In genomic region chr17:7557825-7558543, GRCh38 we compare ENCODE assay signal across 1 cellular context.
TF ChIP-seq lines count a peak whose summit lies in the region.

No MANE protein-coding gene starts in this region.

TF ChIP-seq in endothelial cell of umbilical vein, 7 proteins besides CTCF, POLR2A, EP300 and RAD21:
- TF ChIP-seq FOS (IDR thresholded peaks at IDR 0.05; ENCODE audit: borderline replicate concordance, insufficient read depth, low read length), result no peak
- no peak for TF ChIP-seq EZH2 (IDR thresholded peaks at IDR 0.05; ENCODE audit: borderline replicate concordance, low read depth, low read length, severe bottlenecking)
- TF ChIP-seq POLR2AphosphoS5 (IDR thresholded peaks at IDR 0.05; ENCODE audit: insufficient read depth, low read depth, low read length), result peak; percentile 69
- no peak for TF ChIP-seq JUN (IDR thresholded peaks at IDR 0.05; ENCODE audit: borderline replicate concordance, insufficient read depth, insufficient read length, low read depth)
